ENCODE assay signal across 1 cellular context in the genomic region with DNA sequence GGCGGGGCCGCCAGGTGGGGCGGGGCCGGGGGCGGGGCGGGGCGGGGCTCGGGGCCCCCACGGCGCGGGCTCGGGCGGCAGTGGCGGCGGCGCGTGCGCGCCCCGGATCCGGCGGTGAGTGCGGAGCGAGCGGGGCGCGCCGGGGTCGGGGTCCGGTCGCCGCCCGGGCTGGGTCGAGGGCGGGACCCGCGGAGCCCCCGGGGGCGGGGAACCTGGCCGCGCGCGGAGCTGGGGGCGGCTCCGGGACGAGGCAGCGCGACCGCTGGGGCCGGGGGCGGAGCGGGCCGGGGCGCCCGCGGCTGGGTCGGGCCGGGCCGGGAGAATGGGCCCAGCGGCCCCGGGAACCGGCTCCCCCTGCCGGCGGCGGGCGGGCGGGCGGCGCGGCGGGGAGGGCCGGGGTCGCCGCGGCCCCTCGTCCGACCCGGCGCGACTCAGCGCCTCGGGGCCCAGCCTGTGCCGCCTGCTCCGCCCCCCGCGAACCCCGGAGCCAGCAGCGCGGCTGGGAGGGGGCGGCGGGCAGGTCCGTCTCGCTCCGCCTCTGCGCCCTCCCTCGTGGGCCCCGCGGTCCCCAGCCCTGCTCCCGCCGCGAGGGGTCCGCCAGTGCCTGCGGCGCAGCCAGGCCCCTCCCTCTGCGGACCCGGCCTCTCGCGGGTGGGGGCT.
A peak's percentile ranks its signal among the peaks of the same experiment; 100 is the strongest.
TF ChIP-seq lines count a peak whose summit lies in the region.

No MANE protein-coding gene starts in this region.

TF ChIP-seq in GM12878, 131 proteins besides CTCF, POLR2A, EP300 and RAD21:
- TF ChIP-seq SUZ12 (IDR thresholded peaks at IDR 0.05; ENCODE audit: unreplicated experiment), result peak; percentile 66
- TF ChIP-seq JUNB (IDR thresholded peaks at IDR 0.05), result no peak
